Comparison of ENCODE assay signal across 1 cellular context in genomic region chr7:99014113-99014985, GRCh38.
TF ChIP-seq lines count a peak whose summit lies in the region.

No MANE protein-coding gene starts in this region.

TF ChIP-seq in GM12878, 131 proteins besides CTCF, POLR2A, EP300 and RAD21 (continued from another document):
- TF ChIP-seq BCL3 (IDR thresholded peaks at IDR 0.05; ENCODE audit: borderline replicate concordance, insufficient read depth, low read depth, low read length, poor library complexity, severe bottlenecking) = peak; percentile 60
- TF ChIP-seq SUPT20H (IDR thresholded peaks at IDR 0.05; ENCODE audit: borderline replicate concordance, control insufficient read depth, low read depth, low read length) = no peak
TF ChIP-seq in GM12878: peak in this region for 1.
